In genomic region chr2:98608118-98608961, GRCh38 we compare ENCODE assay signal across 1 cellular context.
TF ChIP-seq lines count a peak whose summit lies in the region.

A gene with protein sequence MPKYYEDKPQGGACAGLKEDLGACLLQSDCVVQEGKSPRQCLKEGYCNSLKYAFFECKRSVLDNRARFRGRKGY (minus strand): TSS chr2:98608512. CDS start chr2:98608405, 107 bp downstream.
A gene with protein sequence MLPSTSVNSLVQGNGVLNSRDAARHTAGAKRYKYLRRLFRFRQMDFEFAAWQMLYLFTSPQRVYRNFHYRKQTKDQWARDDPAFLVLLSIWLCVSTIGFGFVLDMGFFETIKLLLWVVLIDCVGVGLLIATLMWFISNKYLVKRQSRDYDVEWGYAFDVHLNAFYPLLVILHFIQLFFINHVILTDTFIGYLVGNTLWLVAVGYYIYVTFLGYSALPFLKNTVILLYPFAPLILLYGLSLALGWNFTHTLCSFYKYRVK (plus strand): TSS chr2:98608589. CDS start chr2:98609760, 1,171 bp downstream.

TF ChIP-seq in HepG2, 621 proteins besides CTCF, POLR2A, EP300 and RAD21 (continued from another document and continues in another):
- TF ChIP-seq, protein P1, sequence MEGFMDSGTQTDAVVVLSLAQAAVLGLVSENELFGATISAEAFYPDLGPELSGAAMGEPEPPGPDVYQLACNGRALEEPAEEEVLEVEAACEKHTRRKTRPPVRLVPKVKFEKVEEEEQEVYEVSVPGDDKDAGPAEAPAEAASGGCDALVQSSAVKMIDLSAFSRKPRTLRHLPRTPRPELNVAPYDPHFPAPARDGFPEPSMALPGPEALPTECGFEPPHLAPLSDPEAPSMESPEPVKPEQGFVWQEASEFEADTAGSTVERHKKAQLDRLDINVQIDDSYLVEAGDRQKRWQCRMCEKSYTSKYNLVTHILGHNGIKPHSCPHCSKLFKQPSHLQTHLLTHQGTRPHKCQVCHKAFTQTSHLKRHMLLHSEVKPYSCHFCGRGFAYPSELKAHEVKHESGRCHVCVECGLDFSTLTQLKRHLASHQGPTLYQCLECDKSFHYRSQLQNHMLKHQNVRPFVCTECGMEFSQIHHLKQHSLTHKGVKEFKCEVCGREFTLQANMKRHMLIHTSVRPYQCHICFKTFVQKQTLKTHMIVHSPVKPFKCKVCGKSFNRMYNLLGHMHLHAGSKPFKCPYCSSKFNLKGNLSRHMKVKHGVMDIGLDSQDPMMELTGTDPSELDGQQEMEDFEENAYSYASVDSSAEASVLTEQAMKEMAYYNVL (CRISPR knock-in tag; IDR thresholded peaks at IDR 0.05; ENCODE audit: borderline replicate concordance): peak; percentile 70; the same call in 1 of the 2 replicates
- TF ChIP-seq ZBTB42 (CRISPR knock-in tag; IDR thresholded peaks at IDR 0.05) (peak; percentile 75), ZNF614 (CRISPR knock-in tag; IDR thresholded peaks at IDR 0.05; ENCODE audit: borderline replicate concordance) (peak; percentile 89; the same call in 1 of the 2 replicates), TP53 (CRISPR knock-in tag; conservative IDR thresholded peaks at IDR 0.05) (peak; percentile 62; the same call in 1 of the 2 replicates), TFE3 (CRISPR knock-in tag; IDR thresholded peaks at IDR 0.05) (peak; percentile 79), RELA (CRISPR knock-in tag; IDR thresholded peaks at IDR 0.05) (0 out of 2 replicates have a peak, but pooled peaks have one; percentile 81), ZNF761 (CRISPR knock-in tag; conservative IDR thresholded peaks at IDR 0.05) (peak; percentile 95), HES4 (CRISPR knock-in tag; IDR thresholded peaks at IDR 0.05; ENCODE audit: borderline replicate concordance) (peak; percentile 95), TCF12 (IDR thresholded peaks at IDR 0.05) (no peak), TCF12 (CRISPR knock-in tag; IDR thresholded peaks at IDR 0.05) (peak; percentile 87), ZNF83 (CRISPR knock-in tag; IDR thresholded peaks at IDR 0.05; ENCODE audit: borderline replicate concordance) (peak; percentile 78; the same call in 1 of the 2 replicates), ZNF225 (CRISPR knock-in tag; IDR thresholded peaks at IDR 0.05) (peak; percentile 97), CREB1 (IDR thresholded peaks at IDR 0.05) (peak; percentile 91), CREB1 (CRISPR knock-in tag; IDR thresholded peaks at IDR 0.05) (peak; percentile 82), ZNF232 (CRISPR knock-in tag; IDR thresholded peaks at IDR 0.05; ENCODE audit: borderline replicate concordance) (peak; percentile 90), ARHGAP35 (CRISPR knock-in tag; IDR thresholded peaks at IDR 0.05; ENCODE audit: borderline replicate concordance) (peak; percentile 97), CEBPB (IDR thresholded peaks at IDR 0.05; ENCODE audit: borderline replicate concordance, low read depth, low read length) (no peak), TAF1 (CRISPR knock-in tag; IDR thresholded peaks at IDR 0.05) (peak; percentile 99), SALL2 (CRISPR knock-in tag; IDR thresholded peaks at IDR 0.05) (peak; percentile 89), KDM3A (CRISPR knock-in tag; IDR thresholded peaks at IDR 0.05; ENCODE audit: low read depth) (peak; percentile 88), PCBP1 (IDR thresholded peaks at IDR 0.05; ENCODE audit: borderline replicate concordance, low read depth, low read length) (0 out of 2 replicates have a peak, but pooled peaks have one; percentile 28), PHB2 (IDR thresholded peaks at IDR 0.05; ENCODE audit: partially characterized antibody) (no peak), ATM (IDR thresholded peaks at IDR 0.05; ENCODE audit: borderline replicate concordance) (no peak), RFX1 (IDR thresholded peaks at IDR 0.05) (no peak), ZNF615 (CRISPR knock-in tag; IDR thresholded peaks at IDR 0.05; ENCODE audit: borderline replicate concordance) (peak; percentile 97), ZNF543 (CRISPR knock-in tag; IDR thresholded peaks at IDR 0.05) (peak; percentile 94), ZNF230 (CRISPR knock-in tag; IDR thresholded peaks at IDR 0.05) (peak; percentile 96), SP4 (CRISPR knock-in tag; IDR thresholded peaks at IDR 0.05) (peak; percentile 71), KAT8 (CRISPR knock-in tag; IDR thresholded peaks at IDR 0.05) (peak; percentile 100), ISX (CRISPR knock-in tag; conservative IDR thresholded peaks at IDR 0.05) (no peak), MAFF (IDR thresholded peaks at IDR 0.05; ENCODE audit: low read depth, low read length) (no peak; the same call in 1 of the 2 replicates), KDM2A (CRISPR knock-in tag; IDR thresholded peaks at IDR 0.05; ENCODE audit: borderline replicate concordance, low read depth) (peak; percentile 99), ZNF33B (CRISPR knock-in tag; IDR thresholded peaks at IDR 0.05) (peak; percentile 99), ARID5B (CRISPR knock-in tag; IDR thresholded peaks at IDR 0.05) (peak; percentile 80), ZNF10 (CRISPR knock-in tag; IDR thresholded peaks at IDR 0.05; ENCODE audit: borderline replicate concordance, low read depth) (no peak), ZNF704 (CRISPR knock-in tag; IDR thresholded peaks at IDR 0.05; ENCODE audit: borderline replicate concordance) (peak; percentile 88; the same call in 1 of the 2 replicates), ZBTB20 (CRISPR knock-in tag; IDR thresholded peaks at IDR 0.05; ENCODE audit: borderline replicate concordance, low read depth) (peak; percentile 58; the same call in 1 of the 2 replicates)
- TF ChIP-seq, protein P2, sequence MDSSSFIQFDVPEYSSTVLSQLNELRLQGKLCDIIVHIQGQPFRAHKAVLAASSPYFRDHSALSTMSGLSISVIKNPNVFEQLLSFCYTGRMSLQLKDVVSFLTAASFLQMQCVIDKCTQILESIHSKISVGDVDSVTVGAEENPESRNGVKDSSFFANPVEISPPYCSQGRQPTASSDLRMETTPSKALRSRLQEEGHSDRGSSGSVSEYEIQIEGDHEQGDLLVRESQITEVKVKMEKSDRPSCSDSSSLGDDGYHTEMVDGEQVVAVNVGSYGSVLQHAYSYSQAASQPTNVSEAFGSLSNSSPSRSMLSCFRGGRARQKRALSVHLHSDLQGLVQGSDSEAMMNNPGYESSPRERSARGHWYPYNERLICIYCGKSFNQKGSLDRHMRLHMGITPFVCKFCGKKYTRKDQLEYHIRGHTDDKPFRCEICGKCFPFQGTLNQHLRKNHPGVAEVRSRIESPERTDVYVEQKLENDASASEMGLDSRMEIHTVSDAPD (CRISPR knock-in tag; IDR thresholded peaks at IDR 0.05): peak; percentile 58; the same call in 1 of the 2 replicates
- TF ChIP-seq, protein P3, sequence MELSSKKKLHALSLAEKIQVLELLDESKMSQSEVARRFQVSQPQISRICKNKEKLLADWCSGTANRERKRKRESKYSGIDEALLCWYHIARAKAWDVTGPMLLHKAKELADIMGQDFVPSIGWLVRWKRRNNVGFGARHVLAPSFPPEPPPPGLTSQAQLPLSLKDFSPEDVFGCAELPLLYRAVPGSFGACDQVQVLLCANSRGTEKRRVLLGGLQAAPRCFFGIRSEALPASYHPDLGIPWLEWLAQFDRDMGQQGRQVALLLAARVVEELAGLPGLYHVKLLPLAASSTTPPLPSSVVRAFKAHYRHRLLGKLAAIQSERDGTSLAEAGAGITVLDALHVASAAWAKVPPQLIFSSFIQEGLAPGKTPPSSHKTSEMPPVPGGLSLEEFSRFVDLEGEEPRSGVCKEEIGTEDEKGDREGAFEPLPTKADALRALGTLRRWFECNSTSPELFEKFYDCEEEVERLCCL (CRISPR knock-in tag; IDR thresholded peaks at IDR 0.05; ENCODE audit: borderline replicate concordance): 0 out of 2 replicates have a peak, but pooled peaks have one; percentile 17
- TF ChIP-seq, protein P4, sequence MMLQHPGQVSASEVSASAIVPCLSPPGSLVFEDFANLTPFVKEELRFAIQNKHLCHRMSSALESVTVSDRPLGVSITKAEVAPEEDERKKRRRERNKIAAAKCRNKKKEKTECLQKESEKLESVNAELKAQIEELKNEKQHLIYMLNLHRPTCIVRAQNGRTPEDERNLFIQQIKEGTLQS (CRISPR knock-in tag; IDR thresholded peaks at IDR 0.05): peak; percentile 57; the same call in 1 of the 2 replicates
- TF ChIP-seq, protein P5, sequence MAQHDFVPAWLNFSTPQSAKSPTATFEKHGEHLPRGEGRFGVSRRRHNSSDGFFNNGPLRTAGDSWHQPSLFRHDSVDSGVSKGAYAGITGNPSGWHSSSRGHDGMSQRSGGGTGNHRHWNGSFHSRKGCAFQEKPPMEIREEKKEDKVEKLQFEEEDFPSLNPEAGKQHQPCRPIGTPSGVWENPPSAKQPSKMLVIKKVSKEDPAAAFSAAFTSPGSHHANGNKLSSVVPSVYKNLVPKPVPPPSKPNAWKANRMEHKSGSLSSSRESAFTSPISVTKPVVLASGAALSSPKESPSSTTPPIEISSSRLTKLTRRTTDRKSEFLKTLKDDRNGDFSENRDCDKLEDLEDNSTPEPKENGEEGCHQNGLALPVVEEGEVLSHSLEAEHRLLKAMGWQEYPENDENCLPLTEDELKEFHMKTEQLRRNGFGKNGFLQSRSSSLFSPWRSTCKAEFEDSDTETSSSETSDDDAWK (CRISPR knock-in tag; IDR thresholded peaks at IDR 0.05): no peak
- TF ChIP-seq, protein P6, sequence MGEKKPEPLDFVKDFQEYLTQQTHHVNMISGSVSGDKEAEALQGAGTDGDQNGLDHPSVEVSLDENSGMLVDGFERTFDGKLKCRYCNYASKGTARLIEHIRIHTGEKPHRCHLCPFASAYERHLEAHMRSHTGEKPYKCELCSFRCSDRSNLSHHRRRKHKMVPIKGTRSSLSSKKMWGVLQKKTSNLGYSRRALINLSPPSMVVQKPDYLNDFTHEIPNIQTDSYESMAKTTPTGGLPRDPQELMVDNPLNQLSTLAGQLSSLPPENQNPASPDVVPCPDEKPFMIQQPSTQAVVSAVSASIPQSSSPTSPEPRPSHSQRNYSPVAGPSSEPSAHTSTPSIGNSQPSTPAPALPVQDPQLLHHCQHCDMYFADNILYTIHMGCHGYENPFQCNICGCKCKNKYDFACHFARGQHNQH (CRISPR knock-in tag; IDR thresholded peaks at IDR 0.05): peak; percentile 85
- TF ChIP-seq, protein P7, sequence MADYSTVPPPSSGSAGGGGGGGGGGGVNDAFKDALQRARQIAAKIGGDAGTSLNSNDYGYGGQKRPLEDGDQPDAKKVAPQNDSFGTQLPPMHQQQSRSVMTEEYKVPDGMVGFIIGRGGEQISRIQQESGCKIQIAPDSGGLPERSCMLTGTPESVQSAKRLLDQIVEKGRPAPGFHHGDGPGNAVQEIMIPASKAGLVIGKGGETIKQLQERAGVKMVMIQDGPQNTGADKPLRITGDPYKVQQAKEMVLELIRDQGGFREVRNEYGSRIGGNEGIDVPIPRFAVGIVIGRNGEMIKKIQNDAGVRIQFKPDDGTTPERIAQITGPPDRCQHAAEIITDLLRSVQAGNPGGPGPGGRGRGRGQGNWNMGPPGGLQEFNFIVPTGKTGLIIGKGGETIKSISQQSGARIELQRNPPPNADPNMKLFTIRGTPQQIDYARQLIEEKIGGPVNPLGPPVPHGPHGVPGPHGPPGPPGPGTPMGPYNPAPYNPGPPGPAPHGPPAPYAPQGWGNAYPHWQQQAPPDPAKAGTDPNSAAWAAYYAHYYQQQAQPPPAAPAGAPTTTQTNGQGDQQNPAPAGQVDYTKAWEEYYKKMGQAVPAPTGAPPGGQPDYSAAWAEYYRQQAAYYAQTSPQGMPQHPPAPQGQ (CRISPR knock-in tag; IDR thresholded peaks at IDR 0.05; ENCODE audit: borderline replicate concordance): no peak; the same call in 1 of the 2 replicates
